23 cellular contexts compared by ENCODE assay signal in the genomic region with DNA sequence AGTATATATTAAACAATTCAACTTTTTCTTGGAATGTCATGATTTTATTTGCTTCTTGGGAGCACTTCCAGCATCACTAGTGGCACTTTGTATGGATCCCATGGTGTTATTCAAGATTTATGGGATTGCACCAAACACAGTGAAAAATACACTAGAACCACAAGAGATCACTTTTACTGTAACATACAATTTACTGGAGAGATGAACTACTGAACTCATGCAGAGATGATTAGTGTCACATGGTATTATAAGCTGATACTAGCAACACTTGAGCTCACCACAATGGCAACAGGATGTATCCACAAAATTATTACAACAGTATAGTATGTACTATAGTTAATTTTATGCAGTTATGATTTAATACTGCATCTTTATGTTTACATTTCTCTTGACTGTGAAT.
"Had no signal": no experiment of that assay in that cellular context is flagged by ENCODE, and none has a peak within 500 bp of the region (broad histone marks: within the 10 kb centered on the region; RNA-seq: fewer than 3 reads in every experiment).

No MANE protein-coding gene starts in this region.

- ATAC-seq: activated CD4-positive, alpha-beta T cell treated with anti-CD3 and anti-CD28 coated beads for 36 hours; activated CD8-positive, alpha-beta memory T cell treated with anti-CD3 and anti-CD28 coated beads, Interleukin-2, amount 10 ng/mL, durations not matched to agents 7 days and 5 days; activated CD8-positive, alpha-beta T cell treated with anti-CD3 and anti-CD28 coated beads, Interleukin-2, amount 10 ng/mL, durations not matched to agents 7 days and 5 days; activated naive CD4-positive, alpha-beta T cell treated with anti-CD3 and anti-CD28 coated beads, Interleukin-2, amount 50 U/mL, for 72 hours; esophagus mucosa had no signal

- DNase-seq: activated CD4-positive, alpha-beta memory T cell treated with anti-CD3 and anti-CD28 coated beads for 36 hours; activated CD4-positive, alpha-beta T cell treated with anti-CD3 and anti-CD28 coated beads for 36 hours; activated CD4-positive, alpha-beta T cell treated with anti-CD3 and anti-CD28 coated beads, Interleukin-2, amount 10 ng/mL, durations not matched to agents 24 days and 14 days; activated CD4-positive, CD25-positive, alpha-beta regulatory T cell; activated CD4-positive, CD25-positive, alpha-beta regulatory T cell treated with anti-CD3 and anti-CD28 coated beads, Interleukin-2, amount 50 U/mL, for 72 hours; activated CD8-positive, alpha-beta memory T cell treated with anti-CD3 and anti-CD28 coated beads, Interleukin-2, amount 10 ng/mL, durations not matched to agents 7 days and 5 days; activated CD8-positive, alpha-beta memory T cell treated with anti-CD3 and anti-CD28 coated beads, Interleukin-2, amount 50 U/mL, for 4 hours; activated CD8-positive, alpha-beta T cell treated with anti-CD3 and anti-CD28 coated beads, Interleukin-2, amount 10 ng/mL, durations not matched to agents 7 days and 5 days; activated gamma-delta T cell; activated naive CD4-positive, alpha-beta T cell; activated naive CD4-positive, alpha-beta T cell treated with anti-CD3 and anti-CD28 coated beads, Interleukin-2, amount 10 ng/mL, durations not matched to agents 7 days and 5 days; activated naive CD8-positive, alpha-beta T cell treated with anti-CD3 and anti-CD28 coated beads, Interleukin-2, amount 10 ng/mL, durations not matched to agents 7 days and 5 days; activated T-cell treated with anti-CD3 and anti-CD28 coated beads, Interleukin-2, amount 50 U/mL, for 1 hour; activated T-cell treated with anti-CD3 and anti-CD28 coated beads, Interleukin-2, amount 50 U/mL, for 48 hours; brain microvascular endothelial cell; dorsolateral prefrontal cortex; effector memory CD4-positive, alpha-beta T cell; endodermal cell; foreskin fibroblast; head of caudate nucleus; hippocampal formation had no signal
